22 cellular contexts compared by ENCODE assay signal in the genomic region with DNA sequence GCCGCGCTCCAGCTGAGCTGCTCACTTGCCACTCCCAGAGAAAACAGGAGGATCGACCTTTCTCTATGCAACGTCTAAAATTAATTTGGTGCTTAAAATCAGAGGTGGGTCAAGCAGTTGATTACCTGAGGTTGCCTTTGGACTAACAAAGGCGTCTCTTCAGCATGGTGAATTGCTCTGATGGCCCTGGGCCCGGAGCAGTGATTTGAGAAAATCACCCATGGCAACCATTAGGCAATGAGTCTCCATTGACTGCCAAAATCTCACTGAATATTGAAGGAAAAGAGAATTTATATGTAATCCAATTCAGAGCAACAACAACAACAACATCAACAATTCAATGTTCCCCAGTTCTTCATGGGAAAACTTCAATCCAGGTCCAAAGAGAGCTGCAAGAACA.
"Had no signal": no experiment of that assay in that cellular context is flagged by ENCODE, and none has a peak within 500 bp of the region (broad histone marks: within the 10 kb centered on the region; RNA-seq: fewer than 3 reads in every experiment).

No MANE protein-coding gene starts in this region.

- DNase-seq: activated B cell treated with CpG ODN at 0.5 μM for 24 hours; activated CD4-positive, alpha-beta memory T cell treated with anti-CD3 and anti-CD28 coated beads for 36 hours; activated CD4-positive, alpha-beta T cell treated with anti-CD3 and anti-CD28 coated beads for 1 hour; activated CD4-positive, alpha-beta T cell treated with anti-CD3 and anti-CD28 coated beads, Interleukin-2, amount 10 ng/mL, durations not matched to agents 7 days and 5 days; activated CD8-positive, alpha-beta memory T cell treated with anti-CD3 and anti-CD28 coated beads for 24 hours; activated effector memory CD4-positive, alpha-beta T cell treated with anti-CD3 and anti-CD28 coated beads, Interleukin-2, amount 50 U/mL, for 16 hours; activated naive CD4-positive, alpha-beta T cell treated with anti-CD3 and anti-CD28 coated beads for 36 hours; activated T-cell treated with anti-CD3 and anti-CD28 coated beads, Interleukin-2, amount 50 U/mL, for 4 hours; Karpas-422; MM.1S; NCI-H1105; NCI-H1436; NCI-H1694 treated with DMSO at 0.1 percent for 48 hours; NCI-H2081; NCI-H510A treated with DMSO at 0.1 percent for 48 hours; NCI-H69; SIG-M5; T-cell; T-helper 2 cell; T1000 had no signal

- FAIRE-seq: astrocyte, TTC549 had no signal

- ATAC-seq: activated T-cell treated with anti-CD3 and anti-CD28 coated beads, Interleukin-2, amount 50 U/mL, for 4 hours; T-cell had no signal
